In the genomic region with DNA sequence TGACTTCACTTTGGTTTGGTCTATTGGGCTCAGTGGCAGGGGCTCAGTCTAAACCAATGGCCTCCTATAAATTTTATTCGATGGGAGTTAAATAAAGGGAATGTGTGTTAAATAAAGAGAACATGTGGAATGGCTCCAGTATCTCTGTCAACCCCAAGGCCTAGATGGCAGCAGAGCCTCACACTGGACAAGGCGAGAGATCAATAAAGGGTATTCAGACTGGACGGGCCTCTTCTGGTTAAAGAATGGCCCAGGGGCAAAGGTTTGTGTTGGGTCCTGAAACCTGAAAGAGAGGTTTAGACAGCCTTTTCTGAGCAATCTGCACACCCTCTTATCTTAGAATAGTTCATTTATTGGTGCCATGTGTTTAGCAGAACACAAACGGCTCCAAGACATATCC, we compare ENCODE assay signal across 16 cellular contexts. TPM values are rescaled to one million over a fixed set of nuclear protein-coding genes. Genes with fewer than 3 reads are reported as not detected.
DNase-seq lines count a peak whose midpoint lies in the region; ATAC-seq and TF ChIP-seq lines count a peak whose summit lies in the region.
"Had no signal": no experiment of that assay in that cellular context is flagged by ENCODE, and none has a peak within 500 bp of the region (broad histone marks: within the 10 kb centered on the region; RNA-seq: fewer than 3 reads in every experiment).

No MANE protein-coding gene starts in this region.

- DNase-seq in HuH-7 (ENCODE audit: low spot score) (peak; percentile 45), left colon (no peak), amniotic stem cell (lab: John Stamatoyannopoulos, UW) (no peak), glutamatergic neuron (no peak), NCI-H2029 (lab: John Stamatoyannopoulos, UW) (no peak), NCI-H446 treated with DMSO at 0.1 percent for 48 hours (lab: John Stamatoyannopoulos, UW) (no peak)
- DNase-seq: CD8-positive, alpha-beta T cell; DMS53; EL; NCI-H1092 treated with DMSO at 0.1 percent for 48 hours; NCI-H1694; NCI-H524; PC-9; SJCRH30 had no signal

- H3K27ac ChIP-seq in BLaER1 (peak overlapping the region; percentile 91), neutrophil (peak overlapping the region; percentile 79)
- H3K27ac ChIP-seq: PC-9, SJCRH30 had no signal

- peak overlapping the region; percentile 91 for H3K4me2 ChIP-seq in BLaER1
- H3K4me2 ChIP-seq: PC-9 had no signal

- no peaks in the 10 kb centered on the region for H3K27me3 Mint-ChIP-seq in glutamatergic neuron (ENCODE audit: unreplicated experiment)

- H3K36me3 ChIP-seq in BLaER1 (no peaks in the 10 kb centered on the region; the same call in 1 of the 2 replicates), neutrophil (no peaks in the 10 kb centered on the region)
- H3K36me3 ChIP-seq: SJCRH30 had no signal

- peaks cover 86% of the 10 kb centered on the region for H3K4me1 ChIP-seq in BLaER1
- H3K4me1 ChIP-seq in neutrophil (ENCODE audit: control insufficient read depth in 1 of 2, insufficient read depth in 1 of 2, low read depth in 1 of 2, low read length in 1 of 2), result peaks cover 50 to 52% of the 10 kb centered on the region in 2 experiments
- H3K4me1 ChIP-seq: SJCRH30 had no signal

- H3K9me3 Mint-ChIP-seq in glutamatergic neuron (ENCODE audit: unreplicated experiment), result no peaks in the 10 kb centered on the region

- TF ChIP-seq CTCF in neutrophil (IDR thresholded peaks at IDR 0.05), result no peak
- no peak for TF ChIP-seq CTCF in glutamatergic neuron (IDR thresholded peaks at IDR 0.05; ENCODE audit: partially characterized antibody, unreplicated experiment)

- intact Hi-C loops in left colon (cut with DNase I, micrococcal nuclease), result no loop called here

- no peaks in the 10 kb centered on the region for H3K27me3 ChIP-seq in BLaER1
- no peaks in the 10 kb centered on the region for H3K27me3 ChIP-seq in neutrophil
- H3K27me3 ChIP-seq: SJCRH30 had no signal

- no peaks in the 10 kb centered on the region for H3K36me3 Mint-ChIP-seq in glutamatergic neuron (ENCODE audit: unreplicated experiment)
- H3K36me3 Mint-ChIP-seq: CD8-positive, alpha-beta T cell had no signal

- H3K9me3 ChIP-seq in BLaER1 (peaks cover 24% of the 10 kb centered on the region), neutrophil (no peaks in the 10 kb centered on the region)
- H3K9me3 ChIP-seq: SJCRH30 had no signal

- no peaks in the 10 kb centered on the region for H4K20me1 ChIP-seq in BLaER1

- no peak overlapping the region for H3K9ac ChIP-seq in BLaER1

- no peak overlapping the region for H3K4me3 Mint-ChIP-seq in glutamatergic neuron (ENCODE audit: unreplicated experiment)
- H3K4me3 Mint-ChIP-seq: CD8-positive, alpha-beta T cell had no signal

- peak; percentile 40 for ATAC-seq in left colon
- ATAC-seq: CD8-positive, alpha-beta T cell had no signal

- H3K4me1 Mint-ChIP-seq in glutamatergic neuron (ENCODE audit: low read depth, unreplicated experiment), result no peaks in the 10 kb centered on the region

- H3K4me3 ChIP-seq in BLaER1 (no peak overlapping the region), neutrophil (ENCODE audit: low read depth in 1 of 2, low read length in 1 of 2) (no peak overlapping the region)
- H3K4me3 ChIP-seq: PC-9, SJCRH30 had no signal

- H3K27ac Mint-ChIP-seq in glutamatergic neuron (ENCODE audit: unreplicated experiment), result no peak overlapping the region
- H3K27ac Mint-ChIP-seq: CD8-positive, alpha-beta T cell had no signal

RNA-seq across cellular contexts. Expression of gene SH3BP5L, which starts 34.7 kb away (rescaled TPM):
- total RNA-seq in left colon (10 to 100 TPM; 22.2 to 25.9 TPM), glutamatergic neuron (ENCODE audit: unreplicated experiment) (74.0 TPM)

RNA-seq across cellular contexts. Expression of gene LYPD8, which starts 35.5 kb away (rescaled TPM):
- total RNA-seq in left colon, result 100 to 1,000 TPM; 366 to 407 TPM
- total RNA-seq in glutamatergic neuron (ENCODE audit: unreplicated experiment), result not detected
- total RNA-seq: CD8-positive, alpha-beta T cell had no signal

RNA-seq across cellular contexts. Expression of gene ZNF672, which starts 47.0 kb away (rescaled TPM):
- total RNA-seq in left colon, result 10 to 100 TPM; 32.9 to 36.2 TPM
- 30.5 TPM for total RNA-seq in glutamatergic neuron (ENCODE audit: unreplicated experiment)

Comparison
In these comparisons a context has a peak if more than half of its experiments do, and no peak if none do; other contexts are left out.
1. RNA of gene LYPD8, which starts 35.5 kb away (total RNA-seq): 366 to 407 TPM in left colon; not detected in glutamatergic neuron (single experiment); every median in the first group is over 100 times any median in the second.